10 cellular contexts compared by ENCODE assay signal in genomic region chr14:31127690-31128089, GRCh38.
A peak's percentile ranks its signal among the peaks of the same experiment; 100 is the strongest.
DNase-seq lines count a peak whose midpoint lies in the region; ATAC-seq and TF ChIP-seq lines count a peak whose summit lies in the region.
"Had no signal": no experiment of that assay in that cellular context is flagged by ENCODE, and none has a peak within 500 bp of the region (broad histone marks: within the 10 kb centered on the region; RNA-seq: fewer than 3 reads in every experiment).

No MANE protein-coding gene starts in this region.

- ATAC-seq in GM18498 (IDR thresholded peaks at IDR 0.05; ENCODE audit: unreplicated experiment) (peak; percentile 87), GM21423 (IDR thresholded peaks at IDR 0.05; ENCODE audit: unreplicated experiment) (peak; percentile 81)

- no peak for TF ChIP-seq POLR2A in NB4 (IDR thresholded peaks at IDR 0.05; ENCODE audit: extremely low read depth, insufficient read length)

- DNase-seq in NB4 (ENCODE audit: low read depth) (peak; percentile 4), kidney tubule cell (ENCODE audit: low spot score) (peak; percentile 55), 8988T (no peak), medulla oblongata (ENCODE audit: extremely low spot score) (no peak), posterior vena cava (ENCODE audit: low spot score) (no peak), hippocampal formation (lab: John Stamatoyannopoulos, UW) (no peak)
- DNase-seq: SK-N-SH had no signal

- intact Hi-C loops in posterior vena cava (cut with DNase I), result no loop called here

- no peak overlapping the region for H3K4me3 ChIP-seq in NB4 (ENCODE audit: low read depth, low read length)
- H3K4me3 ChIP-seq: coronary artery had no signal

- TF ChIP-seq CTCF in NB4 (IDR thresholded peaks at IDR 0.05; ENCODE audit: low read depth, low read length), result no peak

Comparison
In these comparisons a context has a peak if more than half of its experiments do, and no peak if none do; other contexts are left out.
1. DNase-seq: peak in NB4 (single experiment) and kidney tubule cell (single experiment); none in 8988T (single experiment), medulla oblongata (single experiment), posterior vena cava (single experiment) and hippocampal formation (0 of 2).